ENCODE assay signal across 9 cellular contexts in genomic region chr11:110026823-110027626, GRCh38.
DNase-seq lines count a peak whose midpoint lies in the region; ATAC-seq, FAIRE-seq and TF ChIP-seq lines count a peak whose summit lies in the region.
"Had no signal": no experiment of that assay in that cellular context is flagged by ENCODE, and none has a peak within 500 bp of the region (broad histone marks: within the 10 kb centered on the region; RNA-seq: fewer than 3 reads in every experiment).

No MANE protein-coding gene starts in this region.

- DNase-seq in GM12891 (ENCODE audit: insufficient read length, low spot score) (peak; percentile 40), hippocampal formation (lab: John Stamatoyannopoulos, UW) (peak; percentile 27 to 49), RKO (ENCODE audit: low spot score) (no peak)
- no peak for DNase-seq in activated naive CD4-positive, alpha-beta T cell treated with anti-CD3 and anti-CD28 coated beads, Interleukin-2, amount 50 U/mL, for 72 hours (ENCODE audit: low spot score in 2 of 2)
- DNase-seq in NK-92 treated with Interleukin-12 subunit alpha and Interleukin-12 subunit beta, amount 100 ng/mL, for 24 hours (lab: John Stamatoyannopoulos, UW), result no peak
- DNase-seq in activated CD4-positive, CD25-positive, alpha-beta regulatory T cell treated with anti-CD3 and anti-CD28 coated beads, Interleukin-2, amount 50 U/mL, for 72 hours, result no peak

- no peak overlapping the region for H3K27ac Mint-ChIP-seq in activated naive CD4-positive, alpha-beta T cell treated with anti-CD3 and anti-CD28 coated beads, Interleukin-2, amount 50 U/mL, for 72 hours

- no peaks in the 10 kb centered on the region for H3K36me3 Mint-ChIP-seq in activated naive CD4-positive, alpha-beta T cell treated with anti-CD3 and anti-CD28 coated beads, Interleukin-2, amount 50 U/mL, for 72 hours

- H3K9me3 Mint-ChIP-seq in activated naive CD4-positive, alpha-beta T cell treated with anti-CD3 and anti-CD28 coated beads, Interleukin-2, amount 50 U/mL, for 72 hours, result peaks cover 0 to 4% of the 10 kb centered on the region in 2 donors

- FAIRE-seq in GM12891 (lab: Jason Lieb, UNC), result peak; percentile 96
- FAIRE-seq: endothelial cell of umbilical vein had no signal

- TF ChIP-seq POLR2A in GM12891 (IDR thresholded peaks at IDR 0.05; ENCODE audit: low read depth, low read length), result no peak

- ATAC-seq in GM21526 (IDR thresholded peaks at IDR 0.05; ENCODE audit: low FRiP score, unreplicated experiment), result peak; percentile 93
- peak; percentile 94 for ATAC-seq in HG03571 (IDR thresholded peaks at IDR 0.05; ENCODE audit: unreplicated experiment)
- no peak for ATAC-seq in activated naive CD4-positive, alpha-beta T cell treated with anti-CD3 and anti-CD28 coated beads, Interleukin-2, amount 50 U/mL, for 72 hours

TF ChIP-seq in GM12891, 5 proteins besides CTCF, POLR2A, EP300 and RAD21:
- TF ChIP-seq POU2F2 (IDR thresholded peaks at IDR 0.05; ENCODE audit: low read depth, low read length) (peak; percentile 75), PAX5 (IDR thresholded peaks at IDR 0.05; ENCODE audit: insufficient read depth, low read length, severe bottlenecking) (peak; percentile 89), SPI1 (IDR thresholded peaks at IDR 0.05; ENCODE audit: low read depth, low read length) (peak; percentile 96), POLR2AphosphoS5 (IDR thresholded peaks at IDR 0.05; ENCODE audit: low read depth, low read length) (no peak)

Comparison
In these comparisons a context has a peak if more than half of its experiments do, and no peak if none do; other contexts are left out.
1. DNase-seq: peak in GM12891 (single experiment) and hippocampal formation (2 of 2); none in RKO (single experiment), activated naive CD4-positive, alpha-beta T cell treated with anti-CD3 and anti-CD28 coated beads, Interleukin-2, amount 50 U/mL, for 72 hours (0 of 2), NK-92 treated with Interleukin-12 subunit alpha and Interleukin-12 subunit beta, amount 100 ng/mL, for 24 hours (single experiment) and activated CD4-positive, CD25-positive, alpha-beta regulatory T cell treated with anti-CD3 and anti-CD28 coated beads, Interleukin-2, amount 50 U/mL, for 72 hours (single experiment).
2. ATAC-seq: peak in GM21526 (single experiment) and HG03571 (single experiment); none in activated naive CD4-positive, alpha-beta T cell treated with anti-CD3 and anti-CD28 coated beads, Interleukin-2, amount 50 U/mL, for 72 hours (0 of 2).